Comparison of ENCODE assay signal across 8 cellular contexts in genomic region chr11:86218125-86219081, GRCh38. TPM values are rescaled to one million over a fixed set of nuclear protein-coding genes. Genes with fewer than 3 reads are reported as not detected.
DNase-seq lines count a peak whose midpoint lies in the region; ATAC-seq and TF ChIP-seq lines count a peak whose summit lies in the region.

No MANE protein-coding gene starts in this region.

- no peaks in the 10 kb centered on the region for H3F3A ChIP-seq in GM23248 (ENCODE audit: insufficient read depth)

- peak overlapping the region; percentile 97 for H2AFZ ChIP-seq in GM23248

- H3K4me2 ChIP-seq in GM23248 (ENCODE audit: unreplicated experiment): peak overlapping the region; percentile 69

- TF ChIP-seq POLR2A in heart left ventricle (IDR thresholded peaks at IDR 0.05) (no peak), vagina (IDR thresholded peaks at IDR 0.05) (no peak)

- H3K27ac ChIP-seq in GM23248 (no peak overlapping the region), SJSA1 (no peak overlapping the region), heart left ventricle (peak overlapping the region in 1 of 12 donors; percentile 15), psoas muscle (no peak overlapping the region), vagina (no peak overlapping the region)

- peak overlapping the region; percentile 48; the same call in 1 of the 2 replicates for H3K9ac ChIP-seq in GM23248

- no peaks in the 10 kb centered on the region for H3K36me3 ChIP-seq in GM23248 (ENCODE audit: low read depth)
- no peaks in the 10 kb centered on the region for H3K36me3 ChIP-seq in SJSA1
- H3K36me3 ChIP-seq in heart left ventricle: no peaks in the 10 kb centered on the region
- H3K36me3 ChIP-seq in psoas muscle (ENCODE audit: insufficient read depth in 1 of 2, low read depth in 1 of 2): no peaks in the 10 kb centered on the region
- no peaks in the 10 kb centered on the region for H3K36me3 ChIP-seq in vagina

- H3K4me3 Mint-ChIP-seq in activated naive CD8-positive, alpha-beta T cell: peak overlapping the region; percentile 75

- H3K9me3 ChIP-seq in GM23248 (ENCODE audit: low read depth) (no peaks in the 10 kb centered on the region), SJSA1 (replicated peaks) (no peaks in the 10 kb centered on the region), heart left ventricle (no peaks in the 10 kb centered on the region), psoas muscle (no peaks in the 10 kb centered on the region), vagina (no peaks in the 10 kb centered on the region)

- H3K4me1 ChIP-seq in GM23248 (ENCODE audit: insufficient read depth) (no peaks in the 10 kb centered on the region; the same call in 1 of the 2 replicates), SJSA1 (replicated peaks) (no peaks in the 10 kb centered on the region), heart left ventricle (peaks cover 0 to 19% (median 4%) of the 10 kb centered on the region in 12 donors), psoas muscle (no peaks in the 10 kb centered on the region), vagina (peaks cover 7% of the 10 kb centered on the region)

- peaks cover 52% of the 10 kb centered on the region for H3K4me1 Mint-ChIP-seq in activated naive CD8-positive, alpha-beta T cell (ENCODE audit: low read depth)

- 19 to 21% methylated on average over 14 of the region's 14 CpGs for WGBS in GM23248 (ENCODE audit: low coverage in 1 of 2, low lambda C conversion rate in 2 of 2, missing lambda C conversion rate in 2 of 2), 2 experiments
- WGBS in heart left ventricle, 4 donors: 22 to 31% (median 23%) methylated on average over 14 of the region's 14 CpGs
- WGBS in psoas muscle, 3 donors: 17 to 26% (median 19%) methylated on average over 14 of the region's 14 CpGs

- H3K4me3 ChIP-seq in GM23248: peak overlapping the region; percentile 63
- no peak overlapping the region; the same call in 1 of the 2 replicates for H3K4me3 ChIP-seq in SJSA1
- peak overlapping the region in 10 of 12 donors; percentile 22 to 53 (median 38) for H3K4me3 ChIP-seq in heart left ventricle
- peak overlapping the region; percentile 40 for H3K4me3 ChIP-seq in psoas muscle
- H3K4me3 ChIP-seq in vagina: peak overlapping the region in 1 of 2 donors; percentile 20

- in situ Hi-C loops in GM23248 (cut with MboI): loop anchor here (10.0 to 25.0 kb wide), 2 partner anchors 184 to 356 kb away; partner anchors contain the start of gene CCDC83

- H3K27ac Mint-ChIP-seq in activated naive CD8-positive, alpha-beta T cell: peak overlapping the region; percentile 92

- DNase-seq in EL (peak; percentile 81), GM23248 (peak; percentile 89), LoVo (ENCODE audit: low spot score) (peak; percentile 72), SJSA1 (ENCODE audit: low read depth in 1 of 2, low spot score in 2 of 2) (peak; percentile 42 to 46), heart left ventricle (peak; percentile 55 to 68 (median 65)), psoas muscle (peak; percentile 56 to 76), vagina (ENCODE audit: extremely low spot score in 2 of 2) (no peak)

- no peaks in the 10 kb centered on the region for H3K9me2 ChIP-seq in GM23248 (ENCODE audit: insufficient read depth)

- intact Hi-C loops in heart left ventricle (cut with DNase I): loop anchor here (1.0 to 10.0 kb wide), 9 partner anchors 176 to 624 kb away; partner anchors contain the start of gene CCDC83 (in 8 of the 10)
- intact Hi-C loops in psoas muscle (cut with DNase I): loop anchor here (2.0 to 10.0 kb wide), 3 partner anchors 278 to 624 kb away; partner anchors contain the start of gene CCDC83 (in 2 of the 2)
- intact Hi-C loops in vagina (cut with DNase I): loop anchor here (2.0 kb wide), 1 partner anchor 276 kb away; no protein-coding TSS in a partner anchor

- H3K9me3 Mint-ChIP-seq in activated naive CD8-positive, alpha-beta T cell (ENCODE audit: low read depth): no peaks in the 10 kb centered on the region

- H3K36me3 Mint-ChIP-seq in activated naive CD8-positive, alpha-beta T cell: peaks cover 3% of the 10 kb centered on the region

- ATAC-seq in heart left ventricle (peak; percentile 74 to 95 (median 92)), psoas muscle (peak; percentile 84 to 99 (median 94))

- no peaks in the 10 kb centered on the region for H3K79me2 ChIP-seq in GM23248 (ENCODE audit: insufficient read depth)

- H3K27me3 ChIP-seq in GM23248 (replicated peaks; ENCODE audit: insufficient read depth) (no peaks in the 10 kb centered on the region), SJSA1 (replicated peaks) (no peaks in the 10 kb centered on the region), heart left ventricle (no peaks in the 10 kb centered on the region), psoas muscle (ENCODE audit: insufficient read depth in 3 of 3, low read length in 2 of 3) (no peaks in the 10 kb centered on the region), vagina (no peaks in the 10 kb centered on the region)

- TF ChIP-seq CTCF in heart left ventricle (IDR thresholded peaks at IDR 0.05): peak; percentile 85 to 95 (median 93)
- peak; percentile 94 for TF ChIP-seq CTCF in psoas muscle (IDR thresholded peaks at IDR 0.05)
- TF ChIP-seq CTCF in vagina (IDR thresholded peaks at IDR 0.05): peak in 2 of 3 experiments; percentile 83 to 84

- H4K20me1 ChIP-seq in GM23248 (ENCODE audit: insufficient read depth): no peaks in the 10 kb centered on the region

- peaks cover 1% of the 10 kb centered on the region for H3K27me3 Mint-ChIP-seq in activated naive CD8-positive, alpha-beta T cell

RNA-seq across cellular contexts. Expression of gene EED, which starts 26.1 kb away (rescaled TPM):
- total RNA-seq in GM23248 (2014; rRNA removed; shearing (Covaris generic)): 15.0 and 24.0 TPM in 2 replicates
- polyA plus RNA-seq in GM23248 (2016; fragmentation: Nextera tagmentation; extraction: Ambion mirVana): 19.4 and 20.1 TPM in 2 replicates
- total RNA-seq in SJSA1 (2014; rRNA removed; shearing (Covaris generic)): 7.1 and 17.8 TPM in 2 replicates
- 10 to 100 TPM in 6 of 9 donors, 1 to 10 TPM in 3; 4.9 to 13.3 (median 11.4) TPM for total RNA-seq in heart left ventricle
- 10 to 100 TPM in 1 of 2 donors, 1 to 10 TPM in 1; 9.5 to 13.5 TPM for polyA plus RNA-seq in heart left ventricle
- total RNA-seq in psoas muscle: 10 to 100 TPM in 3 of 4 donors, 1 to 10 TPM in 1; 9.6 to 11.6 (median 10.7) TPM
- 10 to 100 TPM in 2 of 3 donors, 1 to 10 TPM in 1; 8.1 to 14.6 (median 14.0) TPM for polyA plus RNA-seq in psoas muscle
- total RNA-seq in vagina: 29.7 TPM

Comparison
In these comparisons a context has a peak if more than half of its experiments do, and no peak if none do; other contexts are left out.
1. DNase-seq: peak in EL (single experiment), GM23248 (single experiment), LoVo (single experiment), SJSA1 (2 of 2), heart left ventricle (5 of 5) and psoas muscle (2 of 2); none in vagina (0 of 2).
2. Peak in every context shown above with its lines, with median percentiles within 50 percentile points of each other: CTCF ChIP-seq.